8 cellular contexts compared by ENCODE assay signal in genomic region chr2:85853499-85854165, GRCh38. TPM values are rescaled to one million over a fixed set of nuclear protein-coding genes. Genes with fewer than 3 reads are reported as not detected.
DNase-seq lines count a peak whose midpoint lies in the region; ATAC-seq lines count a peak whose summit lies in the region.

No MANE protein-coding gene starts in this region.

- DNase-seq in stimulated activated CD4-positive, alpha-beta T cell treated with anti-CD3 and anti-CD28 coated beads, Interleukin-4, amount 100 ng/mL, for 24 hours: peak; percentile 25
- DNase-seq in stimulated activated CD4-positive, alpha-beta T cell treated with anti-CD3 and anti-CD28 coated beads, Interleukin-15, amount 100 ng/mL, for 24 hours: no peak
- DNase-seq in ureter (ENCODE audit: low spot score): no peak
- DNase-seq in NCI-H2107 (lab: John Stamatoyannopoulos, UW): no peak
- DNase-seq in GM19240 (ENCODE audit: insufficient read length, low spot score): no peak

- H3K36me3 Mint-ChIP-seq in activated naive CD8-positive, alpha-beta T cell: peaks cover 17% of the 10 kb centered on the region

- peaks cover 9% of the 10 kb centered on the region for H3K9me3 Mint-ChIP-seq in activated naive CD8-positive, alpha-beta T cell (ENCODE audit: low read depth)

- ATAC-seq in HG03280 (IDR thresholded peaks at IDR 0.05; ENCODE audit: unreplicated experiment): peak; percentile 52

- H3K4me1 ChIP-seq in rectal smooth muscle tissue (ENCODE audit: control insufficient read depth, insufficient read depth, low read length): peaks cover 5% of the 10 kb centered on the region

- H3K9ac ChIP-seq in rectal smooth muscle tissue (ENCODE audit: low read length): no peak overlapping the region

- H3K27ac ChIP-seq in rectal smooth muscle tissue (ENCODE audit: low read depth, low read length): no peak overlapping the region

- H3K27me3 Mint-ChIP-seq in activated naive CD8-positive, alpha-beta T cell: no peaks in the 10 kb centered on the region

- H3K4me3 ChIP-seq in rectal smooth muscle tissue (ENCODE audit: low read length): peak overlapping the region; percentile 1

- peak overlapping the region; percentile 99 for H3K27ac Mint-ChIP-seq in activated naive CD8-positive, alpha-beta T cell

- peaks cover 65% of the 10 kb centered on the region for H3K4me1 Mint-ChIP-seq in activated naive CD8-positive, alpha-beta T cell (ENCODE audit: low read depth)

- H3K4me3 Mint-ChIP-seq in activated naive CD8-positive, alpha-beta T cell: peak overlapping the region; percentile 82

- no peaks in the 10 kb centered on the region for H3K27me3 ChIP-seq in rectal smooth muscle tissue (ENCODE audit: control insufficient read depth, insufficient read depth, low read length)

- no peaks in the 10 kb centered on the region for H3K36me3 ChIP-seq in rectal smooth muscle tissue (ENCODE audit: control insufficient read depth, insufficient read depth, low read length)

RNA-seq across cellular contexts. Expression of gene ST3GAL5, which starts 35.2 kb away (rescaled TPM):
- 120 TPM for total RNA-seq in ureter
